ENCODE assay signal across 1 cellular context in genomic region chr10:126021833-126022500, GRCh38.
TF ChIP-seq lines count a peak whose summit lies in the region.

No MANE protein-coding gene starts in this region.

TF ChIP-seq in A549, 52 proteins besides CTCF, POLR2A, EP300 and RAD21 (continued from another document):
- TF ChIP-seq E2F6 (IDR thresholded peaks at IDR 0.05; ENCODE audit: borderline replicate concordance, low read depth): no peak
- no peak for TF ChIP-seq RCOR1 (IDR thresholded peaks at IDR 0.05; ENCODE audit: low read depth, low read length)
- no peak for TF ChIP-seq ZFP36 (IDR thresholded peaks at IDR 0.05; ENCODE audit: borderline replicate concordance, partially characterized antibody)
TF ChIP-seq in A549: peak in this region for 0.
